Comparison of ENCODE assay signal across 18 cellular contexts in the genomic region with DNA sequence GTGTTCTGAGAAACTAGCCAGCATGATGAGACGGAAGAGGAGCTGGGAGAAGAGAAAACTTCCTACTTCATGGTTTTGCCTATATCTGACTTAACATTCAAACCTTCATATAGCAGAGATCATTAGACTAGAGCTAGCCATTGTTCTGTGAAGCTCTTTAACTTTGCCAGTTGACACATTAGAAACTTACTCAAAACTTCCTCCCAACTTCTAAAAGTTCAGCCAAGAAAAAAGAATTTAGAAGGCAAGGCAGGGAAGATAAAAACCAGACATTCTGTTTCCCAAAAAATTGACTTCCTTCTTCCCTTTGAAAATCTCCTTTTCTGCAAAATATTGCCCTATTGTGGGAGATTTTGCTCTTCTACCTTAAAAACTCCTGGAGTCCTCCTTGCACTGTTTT.
A peak's percentile ranks its signal among the peaks of the same experiment; 100 is the strongest.
DNase-seq lines count a peak whose midpoint lies in the region; ATAC-seq, FAIRE-seq and TF ChIP-seq lines count a peak whose summit lies in the region.
"Had no signal": no experiment of that assay in that cellular context is flagged by ENCODE, and none has a peak within 500 bp of the region (broad histone marks: within the 10 kb centered on the region; RNA-seq: fewer than 3 reads in every experiment).

No MANE protein-coding gene starts in this region.

- no peaks in the 10 kb centered on the region for H3K4me1 Mint-ChIP-seq in H9
- H3K4me1 Mint-ChIP-seq in progenitor cell of endocrine pancreas (ENCODE audit: low read depth): no peaks in the 10 kb centered on the region
- H3K4me1 Mint-ChIP-seq in activated CD4-positive, alpha-beta T cell treated with anti-CD3 and anti-CD28 coated beads for 36 hours: no peaks in the 10 kb centered on the region

- H3K4me3 ChIP-seq in right atrium auricular region: no peak overlapping the region
- no peak overlapping the region for H3K4me3 ChIP-seq in stomach
- H3K4me3 ChIP-seq: BLaER1 had no signal

- H3K36me3 ChIP-seq in right atrium auricular region: no peaks in the 10 kb centered on the region
- no peaks in the 10 kb centered on the region for H3K36me3 ChIP-seq in stomach
- H3K36me3 ChIP-seq: BLaER1 had no signal

- H3K27ac ChIP-seq in right atrium auricular region: peak overlapping the region; percentile 57 to 76
- peak overlapping the region in 3 of 5 donors; percentile 11 to 36 (median 20) for H3K27ac ChIP-seq in stomach
- no peak overlapping the region for H3K27ac ChIP-seq in H9 (ENCODE audit: insufficient read length, low read depth, low read length)
- H3K27ac ChIP-seq: BLaER1 had no signal

- no peak overlapping the region for H3K56ac ChIP-seq in H9 (ENCODE audit: insufficient read length, low read depth, low read length)

- no peak for FAIRE-seq in D721Med (lab: Jason Lieb, UNC)
- FAIRE-seq: H1, HepG2 had no signal

- H3K27ac Mint-ChIP-seq in H9 (no peak overlapping the region), progenitor cell of endocrine pancreas (no peak overlapping the region)
- no peak overlapping the region for H3K27ac Mint-ChIP-seq in activated CD4-positive, alpha-beta T cell treated with anti-CD3 and anti-CD28 coated beads for 36 hours

- no peak overlapping the region for H3K23ac ChIP-seq in H9 (ENCODE audit: insufficient read length, low read depth, low read length)

- no peak overlapping the region for H2BK120ac ChIP-seq in H9 (ENCODE audit: low read depth, low read length, poor library complexity, severe bottlenecking)

- H2BK5ac ChIP-seq in H9 (ENCODE audit: insufficient read length, low read length): no peak overlapping the region

- no peaks in the 10 kb centered on the region for H3K27me3 ChIP-seq in right atrium auricular region
- H3K27me3 ChIP-seq in stomach: no peaks in the 10 kb centered on the region
- no peaks in the 10 kb centered on the region for H3K27me3 ChIP-seq in H9 (ENCODE audit: insufficient read depth, low read length)
- H3K27me3 ChIP-seq: BLaER1 had no signal

- H2BK15ac ChIP-seq in H9 (ENCODE audit: low read depth, low read length): no peak overlapping the region

- no peak for TF ChIP-seq CTCF in right atrium auricular region (IDR thresholded peaks at IDR 0.05)
- TF ChIP-seq CTCF in stomach (IDR thresholded peaks at IDR 0.05): no peak
- no peak for TF ChIP-seq CTCF in H9 (conservative IDR thresholded peaks at IDR 0.05)
- TF ChIP-seq CTCF in progenitor cell of endocrine pancreas (IDR thresholded peaks at IDR 0.05; ENCODE audit: unreplicated experiment): no peak
- TF ChIP-seq CTCF in D721Med (IDR thresholded peaks at IDR 0.05; ENCODE audit: insufficient read depth, missing control alignments): no peak

- H3K9me3 ChIP-seq in right atrium auricular region (no peaks in the 10 kb centered on the region), stomach (no peaks in the 10 kb centered on the region), H9 (ENCODE audit: control insufficient read depth, low read depth, low read length) (no peaks in the 10 kb centered on the region)
- H3K9me3 ChIP-seq: BLaER1 had no signal

- H3K79me1 ChIP-seq in H9 (ENCODE audit: insufficient read depth, low read depth, low read length, poor library complexity, severe bottlenecking): no peaks in the 10 kb centered on the region

- H3K4me3 Mint-ChIP-seq in H9: no peak overlapping the region
- no peak overlapping the region for H3K4me3 Mint-ChIP-seq in progenitor cell of endocrine pancreas (ENCODE audit: low read depth)
- H3K4me3 Mint-ChIP-seq in activated CD4-positive, alpha-beta T cell treated with anti-CD3 and anti-CD28 coated beads for 36 hours: no peak overlapping the region

- H2AFZ ChIP-seq in H9 (ENCODE audit: low read length): no peak overlapping the region

- intact Hi-C loops in Right ventricle myocardium inferior (cut with DNase I): loop anchor here (10.0 kb wide), 1 partner anchor 123 kb away; no protein-coding TSS in a partner anchor
- intact Hi-C loops in cardiac septum (cut with DNase I): no loop called here
- intact Hi-C loops in stomach (cut with DNase I; ENCODE audit: low total_unique reads): no loop called here
- intact Hi-C loops in activated CD4-positive, alpha-beta T cell treated with anti-CD3 and anti-CD28 coated beads for 36 hours (cut with DNase I, micrococcal nuclease): no loop called here

- no peak overlapping the region for H2BK20ac ChIP-seq in H9 (ENCODE audit: low read depth, low read length, poor library complexity, severe bottlenecking)

- H3K9ac ChIP-seq in H9 (ENCODE audit: extremely low read depth, insufficient read length, low read length): no peak overlapping the region
- H3K9ac ChIP-seq: BLaER1 had no signal

- no peak for TF ChIP-seq EP300 in stomach (IDR thresholded peaks at IDR 0.05)

- no peaks in the 10 kb centered on the region for H4K20me1 ChIP-seq in H9 (ENCODE audit: control insufficient read depth, insufficient read depth, insufficient read length)
- H4K20me1 ChIP-seq: BLaER1 had no signal

- DNase-seq in Right ventricle myocardium inferior (ENCODE audit: missing footprints): no peak
- DNase-seq in cardiac septum (ENCODE audit: low spot score): no peak
- no peak for DNase-seq in right atrium auricular region (ENCODE audit: low spot score)
- DNase-seq in stomach: no peak
- DNase-seq in H9: no peak
- no peak for DNase-seq in progenitor cell of endocrine pancreas (ENCODE audit: low spot score, unreplicated experiment)
- no peak for DNase-seq in D721Med (ENCODE audit: insufficient read length, low spot score)
- no peak for DNase-seq in activated CD4-positive, alpha-beta T cell treated with anti-CD3 and anti-CD28 coated beads for 36 hours
- DNase-seq: 8988T, DMS 273 treated with DMSO at 0.1 percent for 48 hours, Kasumi-1, NCI-H187 treated with DMSO at 0.1 percent for 48 hours, NCI-H2171, NCI-H446 treated with DMSO at 0.1 percent for 48 hours had no signal

- no peaks in the 10 kb centered on the region for H3K79me2 ChIP-seq in H9 (ENCODE audit: insufficient read depth, low read length)

- no peaks in the 10 kb centered on the region for H3K23me2 ChIP-seq in H9 (ENCODE audit: insufficient read length, low read depth, low read length, poor library complexity, severe bottlenecking)

- H3K27me3 Mint-ChIP-seq in H9 (ENCODE audit: low read depth) (no peaks in the 10 kb centered on the region), progenitor cell of endocrine pancreas (peaks cover 38% of the 10 kb centered on the region)
- peaks cover 4% of the 10 kb centered on the region for H3K27me3 Mint-ChIP-seq in activated CD4-positive, alpha-beta T cell treated with anti-CD3 and anti-CD28 coated beads for 36 hours

- no peak overlapping the region for H3K14ac ChIP-seq in H9 (ENCODE audit: insufficient read depth, low read length)

- H4K91ac ChIP-seq in H9 (ENCODE audit: insufficient read length, low read depth, low read length): no peak overlapping the region

- no peak overlapping the region for H4K5ac ChIP-seq in H9 (ENCODE audit: insufficient read length, low read depth, low read length)

- ATAC-seq in Right ventricle myocardium inferior: peak; percentile 50
- no peak for ATAC-seq in activated CD4-positive, alpha-beta T cell treated with anti-CD3 and anti-CD28 coated beads for 36 hours
- ATAC-seq: HepG2, Panc1 had no signal

- no peak overlapping the region for H2AK5ac ChIP-seq in H9 (ENCODE audit: insufficient read length, low read length)

- H3T11ph ChIP-seq in H9 (ENCODE audit: low read length): no peak overlapping the region

- H4K8ac ChIP-seq in H9 (replicated peaks; ENCODE audit: insufficient read length, low read depth, low read length): no peak overlapping the region

- 74 to 94% (median 90%) methylated on average over 1 of the region's 1 CpG for WGBS in stomach, 5 donors
- WGBS in H9 (ENCODE audit: extremely low coverage, insufficient read length, low lambda C conversion rate): no CpG with 5 or more reads among the region's 1 CpG

- H3K36me3 Mint-ChIP-seq in H9 (ENCODE audit: insufficient read depth in 1 of 3, low read depth in 3 of 3) (no peaks in the 10 kb centered on the region; a peak in 1 of 7 replicates), progenitor cell of endocrine pancreas (ENCODE audit: insufficient read depth) (no peaks in the 10 kb centered on the region)
- no peaks in the 10 kb centered on the region for H3K36me3 Mint-ChIP-seq in activated CD4-positive, alpha-beta T cell treated with anti-CD3 and anti-CD28 coated beads for 36 hours (ENCODE audit: low read depth)

- TF ChIP-seq POLR2A in stomach (IDR thresholded peaks at IDR 0.05): no peak

- no peak overlapping the region for H2BK12ac ChIP-seq in H9 (ENCODE audit: insufficient read length, low read depth, low read length)

- H3K9me3 Mint-ChIP-seq in H9: no peaks in the 10 kb centered on the region
- H3K9me3 Mint-ChIP-seq in progenitor cell of endocrine pancreas (ENCODE audit: low read depth): no peaks in the 10 kb centered on the region
- H3K9me3 Mint-ChIP-seq in activated CD4-positive, alpha-beta T cell treated with anti-CD3 and anti-CD28 coated beads for 36 hours (ENCODE audit: low read depth): no peaks in the 10 kb centered on the region

- CTCF ChIA-PET in activated CD4-positive, alpha-beta T cell treated with anti-CD3 and anti-CD28 coated beads for 36 hours (lab: Charles Lee): no interaction called here

- no peak overlapping the region for H3K4me2 ChIP-seq in H9 (ENCODE audit: insufficient read depth, insufficient read length, low read length)
- H3K4me2 ChIP-seq: BLaER1 had no signal

- POLR2A ChIA-PET in activated CD4-positive, alpha-beta T cell treated with anti-CD3 and anti-CD28 coated beads for 36 hours (lab: Charles Lee): interaction anchor here (0.6 kb wide), 1 partner anchor 14 kb away, joined by 3 read pairs; no protein-coding TSS in a partner anchor

- H3K4me1 ChIP-seq in right atrium auricular region: peaks cover 0 to 6% of the 10 kb centered on the region in 2 donors
- peaks cover 0 to 9% (median 2%) of the 10 kb centered on the region in 4 donors for H3K4me1 ChIP-seq in stomach
- H3K4me1 ChIP-seq in H9 (ENCODE audit: insufficient read depth, low read length): no peaks in the 10 kb centered on the region

- H3K4ac ChIP-seq in H9 (ENCODE audit: low read depth, low read length): no peak overlapping the region

- no peak overlapping the region for H3K18ac ChIP-seq in H9 (ENCODE audit: insufficient read length, low read depth, low read length)
